Comparison of ENCODE assay signal across 11 cellular contexts in genomic region chr11:721913-722811, GRCh38. TPM values are rescaled to one million over a fixed set of nuclear protein-coding genes. Genes with fewer than 3 reads are reported as not detected.
DNase-seq lines count a peak whose midpoint lies in the region; ATAC-seq, FAIRE-seq and TF ChIP-seq lines count a peak whose summit lies in the region.
"Had no signal": no experiment of that assay in that cellular context is flagged by ENCODE, and none has a peak within 500 bp of the region (broad histone marks: within the 10 kb centered on the region; RNA-seq: fewer than 3 reads in every experiment).

No MANE protein-coding gene starts in this region.

- WGBS in tibial nerve, 2 donors: 61 to 69% methylated on average over 9 to 22 of the region's 45 CpGs

- TF ChIP-seq POLR2A in tibial nerve (IDR thresholded peaks at IDR 0.05): no peak

- FAIRE-seq in HTR-8/SVneo (lab: Jason Lieb, UNC): no peak
- FAIRE-seq: G401.6 had no signal

- H3K9me3 ChIP-seq in tibial nerve: no peaks in the 10 kb centered on the region
- H3K9me3 ChIP-seq: esophagus squamous epithelium had no signal

- no peak for TF ChIP-seq EP300 in tibial nerve (IDR thresholded peaks at IDR 0.05)

- H3K27me3 ChIP-seq in tibial nerve: peaks cover 0 to 50% of the 10 kb centered on the region in 2 donors

- no peaks in the 10 kb centered on the region for H3K36me3 Mint-ChIP-seq in T-cell
- H3K36me3 Mint-ChIP-seq in dendritic cell treated with granulocyte-macrophage colony-stimulating factor and Interleukin-4, amounts not matched to agents 40 ng/mL and 50 ng/mL, for 4 days (ENCODE audit: low read depth): no peaks in the 10 kb centered on the region
- H3K36me3 Mint-ChIP-seq: WTC11 had no signal

- peak overlapping the region in 2 of 3 donors; percentile 55 to 77 for H3K4me3 Mint-ChIP-seq in T-cell
- peak overlapping the region; percentile 43 for H3K4me3 Mint-ChIP-seq in dendritic cell treated with granulocyte-macrophage colony-stimulating factor and Interleukin-4, amounts not matched to agents 40 ng/mL and 50 ng/mL, for 4 days
- H3K4me3 Mint-ChIP-seq: WTC11 had no signal

- peaks cover 11 to 14% of the 10 kb centered on the region in 2 donors for H3K27me3 Mint-ChIP-seq in T-cell
- H3K27me3 Mint-ChIP-seq in dendritic cell treated with granulocyte-macrophage colony-stimulating factor and Interleukin-4, amounts not matched to agents 40 ng/mL and 50 ng/mL, for 4 days: peaks cover 90% of the 10 kb centered on the region

- CTCF ChIA-PET in T-cell (lab: Charles Lee): interaction anchor here (0.6 to 1.3 kb wide), 7 partner anchors 27 to 266 kb away, joined by 3 to 5 read pairs (median 3); partner anchors contain the start of gene TMEM80 (in 1 of the 2)

- POLR2A ChIA-PET in T-cell (lab: Charles Lee): interaction anchor here in 1 of 2 donors (0.6 to 0.7 kb wide), 3 partner anchors 27 to 76 kb away, joined by 3 to 6 read pairs (median 5); partner anchors contain the start of gene TMEM80

- ATAC-seq in T-cell (replicated peaks in 1 of 4) (peak; percentile 44 to 59 (median 52)), GM18868 (IDR thresholded peaks at IDR 0.05; ENCODE audit: unreplicated experiment) (no peak)
- ATAC-seq: WTC11 had no signal

- no peaks in the 10 kb centered on the region for H3K9me3 Mint-ChIP-seq in T-cell
- H3K9me3 Mint-ChIP-seq in dendritic cell treated with granulocyte-macrophage colony-stimulating factor and Interleukin-4, amounts not matched to agents 40 ng/mL and 50 ng/mL, for 4 days: no peaks in the 10 kb centered on the region
- H3K9me3 Mint-ChIP-seq: WTC11 had no signal

- peak; percentile 65 for DNase-seq in stimulated activated CD4-positive, alpha-beta T cell treated with anti-CD3 and anti-CD28 coated beads, Interleukin-15, amount 100 ng/mL, for 24 hours
- no peak for DNase-seq in stimulated activated CD4-positive, alpha-beta T cell treated with anti-CD3 and anti-CD28 coated beads, Interleukin-1b, Interleukin-23, amount 100 ng/mL, for 48 hours
- DNase-seq in T-cell (peak in 31 of 34 experiments; percentile 33 to 77 (median 54)), amniotic stem cell (lab: John Stamatoyannopoulos, UW) (no peak), tibial nerve (ENCODE audit: low spot score in 2 of 2) (no peak), HTR-8/SVneo (ENCODE audit: insufficient read length, low spot score) (no peak)
- DNase-seq: esophagus squamous epithelium had no signal

- H3K4me1 Mint-ChIP-seq in T-cell: peaks cover 6 to 28% (median 16%) of the 10 kb centered on the region in 3 donors
- H3K4me1 Mint-ChIP-seq in dendritic cell treated with granulocyte-macrophage colony-stimulating factor and Interleukin-4, amounts not matched to agents 40 ng/mL and 50 ng/mL, for 4 days (ENCODE audit: low read depth): peaks cover 28% of the 10 kb centered on the region

- H3K36me3 ChIP-seq in tibial nerve: peaks cover 0 to 19% (median 0%) of the 10 kb centered on the region in 3 donors

- peaks cover 0 to 49% (median 26%) of the 10 kb centered on the region in 4 donors for H3K4me1 ChIP-seq in tibial nerve

- peak overlapping the region in 1 of 4 donors; percentile 34 for H3K4me3 ChIP-seq in tibial nerve

- TF ChIP-seq CTCF in tibial nerve (IDR thresholded peaks at IDR 0.05): no peak

- intact Hi-C loops in dendritic cell treated with granulocyte-macrophage colony-stimulating factor and Interleukin-4, amounts not matched to agents 40 ng/mL and 50 ng/mL, for 4 days (cut with micrococcal nuclease): loop anchor here (5.0 kb wide), 1 partner anchor 165 kb away; no protein-coding TSS in a partner anchor

- no peak overlapping the region for H3K27ac Mint-ChIP-seq in T-cell
- H3K27ac Mint-ChIP-seq in dendritic cell treated with granulocyte-macrophage colony-stimulating factor and Interleukin-4, amounts not matched to agents 40 ng/mL and 50 ng/mL, for 4 days: no peak overlapping the region
- H3K27ac Mint-ChIP-seq: WTC11 had no signal

- H3K27ac ChIP-seq in tibial nerve: no peak overlapping the region
- H3K27ac ChIP-seq: esophagus squamous epithelium had no signal

RNA-seq across cellular contexts. Expression of gene EPS8L2, which starts 16.1 kb away (rescaled TPM):
- total RNA-seq in T-cell: 10 to 100 TPM in 4 of 5 donors, 1 to 10 TPM in 1; 7.5 to 18.5 (median 14.6) TPM
- 10 to 100 TPM; 29.1 to 48.0 (median 32.7) TPM for total RNA-seq in tibial nerve

RNA-seq across cellular contexts. Expression of gene TALDO1, which starts 25.1 kb away (rescaled TPM):
- total RNA-seq in T-cell (100 to 1,000 TPM in 3 of 5 donors, 10 to 100 TPM in 2; 60.5 to 106 (median 102) TPM), tibial nerve (100 to 1,000 TPM; 203 to 323 (median 241) TPM)

RNA-seq across cellular contexts. Expression of gene TMEM80, which starts 26.5 kb away (rescaled TPM):
- 10 to 100 TPM; 21.2 to 43.9 (median 42.4) TPM for total RNA-seq in T-cell
- total RNA-seq in tibial nerve: 10 to 100 TPM; 15.3 to 43.9 (median 38.1) TPM

RNA-seq across cellular contexts. Expression of gene DEAF1, which starts 27.1 kb away (rescaled TPM):
- total RNA-seq in T-cell (100 to 1,000 TPM in 1 of 5 donors, 10 to 100 TPM in 4; 55.8 to 121 (median 57.3) TPM), tibial nerve (10 to 100 TPM; 31.6 to 54.3 (median 41.2) TPM)

RNA-seq across cellular contexts. Expression of gene GATD1, which starts 55.1 kb away (rescaled TPM):
- 10 to 100 TPM; 40.8 to 73.5 (median 70.2) TPM for total RNA-seq in T-cell
- total RNA-seq in tibial nerve: 10 to 100 TPM; 22.1 to 41.4 (median 27.3) TPM

Comparison
In these comparisons a context has a peak if more than half of its experiments do, and no peak if none do; other contexts are left out.
1. DNase-seq: peak in stimulated activated CD4-positive, alpha-beta T cell treated with anti-CD3 and anti-CD28 coated beads, Interleukin-15, amount 100 ng/mL, for 24 hours (single experiment) and T-cell (31 of 34); none in stimulated activated CD4-positive, alpha-beta T cell treated with anti-CD3 and anti-CD28 coated beads, Interleukin-1b, Interleukin-23, amount 100 ng/mL, for 48 hours (single experiment), amniotic stem cell (single experiment), tibial nerve (0 of 2) and HTR-8/SVneo (single experiment).